ENCODE assay signal across 27 cellular contexts in genomic region chr15:35465763-35466162, GRCh38.
"Had no signal": no experiment of that assay in that cellular context is flagged by ENCODE, and none has a peak within 500 bp of the region (broad histone marks: within the 10 kb centered on the region; RNA-seq: fewer than 3 reads in every experiment).

No MANE protein-coding gene starts in this region.

- H3K4me3 ChIP-seq: neural progenitor cell, ovary, psoas muscle, right lobe of liver, sigmoid colon, suprapubic skin, testis, tibial artery, transverse colon, upper lobe of right lung, uterus had no signal

- H3K9me3 ChIP-seq: ovary, psoas muscle, right lobe of liver, sigmoid colon, suprapubic skin, testis, tibial artery, transverse colon, upper lobe of right lung, uterus had no signal

- H3K9ac ChIP-seq: neural progenitor cell, parathyroid adenoma had no signal

- H3K27ac ChIP-seq: neural progenitor cell, ovary, parathyroid adenoma, psoas muscle, right lobe of liver, sigmoid colon, suprapubic skin, testis, tibial artery, transverse colon, upper lobe of right lung, uterus had no signal

- DNase-seq: naive thymus-derived CD8-positive, alpha-beta T cell; occipital lobe; ovary; posterior cingulate gyrus; psoas muscle; right cardiac atrium; right lobe of liver; sigmoid colon; small intestine; stimulated activated CD4-positive, alpha-beta T cell treated with anti-CD3 and anti-CD28 coated beads, Interleukin-15, amount 100 ng/mL, for 24 hours; stimulated activated CD4-positive, alpha-beta T cell treated with anti-CD3 and anti-CD28 coated beads, Interleukin-2, amount 100 ng/mL, for 24 hours; stimulated activated CD4-positive, alpha-beta T cell treated with anti-CD3 and anti-CD28 coated beads, Interleukin-2, amount 100 ng/mL, for 48 hours; stimulated activated CD4-positive, alpha-beta T cell treated with anti-CD3 and anti-CD28 coated beads, Interleukin-4, amount 100 ng/mL, for 4 hours; stimulated activated CD8-positive, alpha-beta memory T cell treated with anti-CD3 and anti-CD28 coated beads, Interleukin-4, amount 100 ng/mL, for 48 hours; stimulated activated naive CD4-positive, alpha-beta T cell; stimulated activated naive CD8-positive, alpha-beta T cell treated with anti-CD3 and anti-CD28 coated beads, Interleukin-15, amount 100 ng/mL, for 72 hours; stimulated activated naive CD8-positive, alpha-beta T cell treated with anti-CD3 and anti-CD28 coated beads, Interleukin-15, Interleukin-2, amounts not matched to agents 100 U/mL and 50 U/mL, for 24 hours; substantia nigra; testis; tibial artery; transverse colon; upper lobe of right lung; uterus had no signal

- H3K79me2 ChIP-seq: parathyroid adenoma had no signal

- H2AFZ ChIP-seq: neural progenitor cell, parathyroid adenoma had no signal

- H3K4me2 ChIP-seq: neural progenitor cell had no signal

- H3K4me1 ChIP-seq: neural progenitor cell, parathyroid adenoma, psoas muscle, right lobe of liver, sigmoid colon, suprapubic skin, testis, tibial artery, transverse colon, upper lobe of right lung, uterus had no signal

- H3K36me3 ChIP-seq: neural progenitor cell, ovary, right lobe of liver, sigmoid colon, suprapubic skin, tibial artery, transverse colon, upper lobe of right lung, uterus had no signal

- H3K27me3 ChIP-seq: neural progenitor cell, ovary, right lobe of liver, sigmoid colon, suprapubic skin, testis, tibial artery, transverse colon, upper lobe of right lung, uterus had no signal

- ATAC-seq: naive thymus-derived CD8-positive, alpha-beta T cell; psoas muscle; right cardiac atrium; right lobe of liver; stimulated activated memory B cell treated with anti-CD40 and anti-IgM and Interleukin-4, amounts not matched to agents 10 μg/mL and 1 μg/mL and 100 μg/mL, for 72 hours; stimulated activated naive CD8-positive, alpha-beta T cell treated with anti-CD3 and anti-CD28 coated beads, Interleukin-15, amount 100 ng/mL, for 72 hours; stimulated activated naive CD8-positive, alpha-beta T cell treated with anti-CD3 and anti-CD28 coated beads, Interleukin-15, Interleukin-2, amounts not matched to agents 100 U/mL and 50 U/mL, for 24 hours; upper lobe of right lung had no signal
